1 cellular context compared by ENCODE assay signal in the genomic region with DNA sequence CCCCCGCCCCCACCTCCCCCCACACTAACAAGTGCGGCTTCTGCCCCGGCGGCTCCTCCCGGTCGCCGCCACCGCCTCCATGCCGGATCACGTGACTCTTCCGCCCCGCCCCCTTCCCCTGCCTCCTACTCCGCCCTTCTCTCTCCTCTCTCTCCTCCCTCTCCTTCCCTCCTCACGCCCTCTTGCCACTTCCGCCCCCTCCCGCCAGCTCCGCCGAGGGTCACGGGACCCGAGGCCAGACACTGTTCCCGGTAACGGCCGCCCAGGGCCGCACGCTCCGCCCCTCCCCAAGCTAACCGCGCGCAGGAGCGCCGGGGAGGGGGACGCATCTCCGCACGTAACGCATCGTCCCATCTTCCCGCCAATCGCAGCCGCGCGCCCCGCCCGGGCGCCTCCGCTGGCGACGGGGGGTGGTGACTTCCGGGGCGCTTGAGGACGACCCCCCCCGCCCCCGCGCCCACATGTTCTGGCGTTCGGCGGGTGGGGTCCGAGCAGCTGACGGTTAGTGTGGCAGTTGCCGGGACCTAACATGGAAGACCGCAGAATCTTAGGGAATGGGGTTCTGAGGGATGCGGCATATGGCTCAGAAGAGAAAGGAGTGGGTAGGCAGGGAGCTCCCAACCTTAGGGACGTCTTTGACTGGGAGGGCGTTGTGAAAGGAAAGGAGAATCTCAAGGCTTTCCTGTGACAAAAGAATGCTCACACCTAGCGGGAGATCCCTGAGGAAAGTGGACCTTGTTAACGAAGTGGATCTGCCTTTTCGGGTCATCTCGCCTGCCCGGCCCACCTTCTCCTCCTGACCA.
TF ChIP-seq lines count a peak whose summit lies in the region.

A gene with protein sequence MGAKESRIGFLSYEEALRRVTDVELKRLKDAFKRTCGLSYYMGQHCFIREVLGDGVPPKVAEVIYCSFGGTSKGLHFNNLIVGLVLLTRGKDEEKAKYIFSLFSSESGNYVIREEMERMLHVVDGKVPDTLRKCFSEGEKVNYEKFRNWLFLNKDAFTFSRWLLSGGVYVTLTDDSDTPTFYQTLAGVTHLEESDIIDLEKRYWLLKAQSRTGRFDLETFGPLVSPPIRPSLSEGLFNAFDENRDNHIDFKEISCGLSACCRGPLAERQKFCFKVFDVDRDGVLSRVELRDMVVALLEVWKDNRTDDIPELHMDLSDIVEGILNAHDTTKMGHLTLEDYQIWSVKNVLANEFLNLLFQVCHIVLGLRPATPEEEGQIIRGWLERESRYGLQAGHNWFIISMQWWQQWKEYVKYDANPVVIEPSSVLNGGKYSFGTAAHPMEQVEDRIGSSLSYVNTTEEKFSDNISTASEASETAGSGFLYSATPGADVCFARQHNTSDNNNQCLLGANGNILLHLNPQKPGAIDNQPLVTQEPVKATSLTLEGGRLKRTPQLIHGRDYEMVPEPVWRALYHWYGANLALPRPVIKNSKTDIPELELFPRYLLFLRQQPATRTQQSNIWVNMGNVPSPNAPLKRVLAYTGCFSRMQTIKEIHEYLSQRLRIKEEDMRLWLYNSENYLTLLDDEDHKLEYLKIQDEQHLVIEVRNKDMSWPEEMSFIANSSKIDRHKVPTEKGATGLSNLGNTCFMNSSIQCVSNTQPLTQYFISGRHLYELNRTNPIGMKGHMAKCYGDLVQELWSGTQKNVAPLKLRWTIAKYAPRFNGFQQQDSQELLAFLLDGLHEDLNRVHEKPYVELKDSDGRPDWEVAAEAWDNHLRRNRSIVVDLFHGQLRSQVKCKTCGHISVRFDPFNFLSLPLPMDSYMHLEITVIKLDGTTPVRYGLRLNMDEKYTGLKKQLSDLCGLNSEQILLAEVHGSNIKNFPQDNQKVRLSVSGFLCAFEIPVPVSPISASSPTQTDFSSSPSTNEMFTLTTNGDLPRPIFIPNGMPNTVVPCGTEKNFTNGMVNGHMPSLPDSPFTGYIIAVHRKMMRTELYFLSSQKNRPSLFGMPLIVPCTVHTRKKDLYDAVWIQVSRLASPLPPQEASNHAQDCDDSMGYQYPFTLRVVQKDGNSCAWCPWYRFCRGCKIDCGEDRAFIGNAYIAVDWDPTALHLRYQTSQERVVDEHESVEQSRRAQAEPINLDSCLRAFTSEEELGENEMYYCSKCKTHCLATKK (N-terminal part only) (minus strand): TSS at position 92 of the 803 bp plus-strand sequence. CDS start 194 bp downstream, outside the sequence.

TF ChIP-seq in WTC11, 78 proteins besides CTCF, POLR2A, EP300 and RAD21 (continued from another document):
- TF ChIP-seq NR3C1 (CRISPR knock-in tag; conservative IDR thresholded peaks at IDR 0.05; ENCODE audit: low read depth) (no peak), FOXJ3 (CRISPR knock-in tag; IDR thresholded peaks at IDR 0.05; ENCODE audit: borderline replicate concordance) (no peak)
